23 cellular contexts compared by ENCODE assay signal in the genomic region with DNA sequence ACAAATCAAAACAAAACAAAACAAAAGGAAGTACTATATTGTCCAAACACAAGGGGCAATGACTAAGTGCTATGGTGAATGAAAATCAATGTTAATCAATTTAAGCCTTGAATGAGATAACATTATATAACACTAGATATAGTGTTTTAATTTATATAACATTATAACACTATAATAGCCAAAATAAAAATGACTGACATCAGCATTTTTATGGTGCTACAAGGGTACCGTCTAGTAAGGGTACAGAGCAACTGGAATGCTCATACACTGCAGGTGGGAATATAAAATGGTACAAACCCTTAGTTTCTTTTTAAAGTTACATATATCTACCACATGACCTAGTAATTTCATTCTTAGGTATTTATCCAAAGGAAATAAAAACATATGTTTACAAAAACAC.
"Had no signal": no experiment of that assay in that cellular context is flagged by ENCODE, and none has a peak within 500 bp of the region (broad histone marks: within the 10 kb centered on the region; RNA-seq: fewer than 3 reads in every experiment).

No MANE protein-coding gene starts in this region.

- ATAC-seq: activated CD4-positive, alpha-beta T cell treated with anti-CD3 and anti-CD28 coated beads for 36 hours; activated CD8-positive, alpha-beta T cell treated with anti-CD3 and anti-CD28 coated beads for 36 hours; activated naive CD4-positive, alpha-beta T cell treated with anti-CD3 and anti-CD28 coated beads, Interleukin-2, amount 50 U/mL, for 72 hours; activated naive CD8-positive, alpha-beta T cell treated with anti-CD3 and anti-CD28 coated beads, Interleukin-2, amount 50 U/mL, for 24 hours; body of pancreas; T-cell had no signal

- H3K4me3 ChIP-seq: ascending aorta, body of pancreas, MG63 had no signal

- H3K9me3 ChIP-seq: ascending aorta, body of pancreas, MG63 had no signal

- DNase-seq: activated CD4-positive, alpha-beta T cell treated with anti-CD3 and anti-CD28 coated beads for 36 hours; activated CD8-positive, alpha-beta memory T cell treated with anti-CD3 and anti-CD28 coated beads, Interleukin-2, amount 50 U/mL, for 4 hours; activated CD8-positive, alpha-beta T cell treated with anti-CD3 and anti-CD28 coated beads for 36 hours; activated effector memory CD4-positive, alpha-beta T cell treated with anti-CD3 and anti-CD28 coated beads, Interleukin-2, amount 50 U/mL, for 16 hours; activated naive CD4-positive, alpha-beta T cell treated with Interleukin-2 at 50 U/mL for 16 hours; activated naive CD8-positive, alpha-beta T cell treated with anti-CD3 and anti-CD28 coated beads, Interleukin-2, amount 50 U/mL, for 24 hours; amniotic stem cell; body of pancreas; central memory CD4-positive, alpha-beta T cell; MG63; MV-4-11; NCI-H1092 treated with DMSO at 0.1 percent for 48 hours; NCI-H1436; NCI-H1694 treated with DMSO at 0.1 percent for 48 hours; NCI-H2029 treated with DMSO at 0.1 percent for 48 hours; NCI-H510A treated with DMSO at 0.1 percent for 48 hours; SHP77 treated with DMSO at 0.1 percent for 48 hours; T-cell; WERI-Rb-1 had no signal

- H3K27me3 ChIP-seq: ascending aorta, body of pancreas, MG63 had no signal

- FAIRE-seq: bronchial epithelial cell, RCC 7860 had no signal

- H3K27ac ChIP-seq: ascending aorta, body of pancreas, WERI-Rb-1 had no signal
